ENCODE assay signal across 10 cellular contexts in genomic region chr21:34795152-34796141, GRCh38.
DNase-seq lines count a peak whose midpoint lies in the region; ATAC-seq and TF ChIP-seq lines count a peak whose summit lies in the region.
"Had no signal": no experiment of that assay in that cellular context is flagged by ENCODE, and none has a peak within 500 bp of the region (broad histone marks: within the 10 kb centered on the region; RNA-seq: fewer than 3 reads in every experiment).

No MANE protein-coding gene starts in this region.

- CTCF ChIA-PET in activated naive CD4-positive, alpha-beta T cell treated with anti-CD3 and anti-CD28 coated beads for 36 hours (lab: Charles Lee), result no interaction called here

- H3K9me3 ChIP-seq in right lobe of liver (no peaks in the 10 kb centered on the region), upper lobe of right lung (no peaks in the 10 kb centered on the region)

- peak; percentile 20 for TF ChIP-seq CTCF in brain microvascular endothelial cell (IDR thresholded peaks at IDR 0.05; ENCODE audit: low read depth, low read length, missing control alignments)
- TF ChIP-seq CTCF in right lobe of liver (IDR thresholded peaks at IDR 0.05), result peak in 3 of 4 donors; percentile 18 to 34 (median 27)
- TF ChIP-seq CTCF in upper lobe of right lung (IDR thresholded peaks at IDR 0.05), result no peak

- H3K36me3 ChIP-seq in brain microvascular endothelial cell (replicated peaks) (peaks cover 79% of the 10 kb centered on the region), right lobe of liver (peaks cover 0 to 3% (median 0%) of the 10 kb centered on the region in 4 donors), upper lobe of right lung (peaks cover 77% of the 10 kb centered on the region)

- H3K36me3 Mint-ChIP-seq in activated naive CD4-positive, alpha-beta T cell treated with anti-CD3 and anti-CD28 coated beads for 36 hours (ENCODE audit: low read depth), result peaks cover 51% of the 10 kb centered on the region

- H3K27ac ChIP-seq in brain microvascular endothelial cell, result peak overlapping the region; percentile 65
- peak overlapping the region; percentile 45 to 85 (median 75) for H3K27ac ChIP-seq in right lobe of liver
- peak overlapping the region; percentile 52 for H3K27ac ChIP-seq in upper lobe of right lung
- H3K27ac ChIP-seq: parathyroid adenoma had no signal

- in situ Hi-C loops in brain microvascular endothelial cell (cut with HindIII; ENCODE audit: low pct_ligation_motif_present, low sequenced_read_pairs), result no loop called here

- H3K4me1 ChIP-seq in right lobe of liver (peaks cover 0 to 54% (median 8%) of the 10 kb centered on the region in 4 donors), upper lobe of right lung (peaks cover 15% of the 10 kb centered on the region)
- H3K4me1 ChIP-seq: parathyroid adenoma had no signal

- H3K27me3 ChIP-seq in brain microvascular endothelial cell (replicated peaks), result no peaks in the 10 kb centered on the region
- no peaks in the 10 kb centered on the region for H3K27me3 ChIP-seq in right lobe of liver
- no peaks in the 10 kb centered on the region for H3K27me3 ChIP-seq in upper lobe of right lung

- no peaks in the 10 kb centered on the region for H3K4me1 Mint-ChIP-seq in activated naive CD4-positive, alpha-beta T cell treated with anti-CD3 and anti-CD28 coated beads for 36 hours (ENCODE audit: low read depth)
- H3K4me1 Mint-ChIP-seq: CD8-positive, alpha-beta memory T cell had no signal

- no peaks in the 10 kb centered on the region for H3K27me3 Mint-ChIP-seq in activated naive CD4-positive, alpha-beta T cell treated with anti-CD3 and anti-CD28 coated beads for 36 hours (ENCODE audit: low read depth)
- H3K27me3 Mint-ChIP-seq: CD8-positive, alpha-beta memory T cell had no signal

- DNase-seq in activated naive CD4-positive, alpha-beta T cell treated with anti-CD3 and anti-CD28 coated beads for 36 hours, result no peak
- no peak for DNase-seq in activated naive CD4-positive, alpha-beta T cell (lab: John Stamatoyannopoulos, UW)
- DNase-seq in brain microvascular endothelial cell (no peak), right lobe of liver (peak; percentile 54 to 70 (median 69)), upper lobe of right lung (no peak), NCI-H446 treated with DMSO at 0.1 percent for 48 hours (lab: John Stamatoyannopoulos, UW) (no peak)
- DNase-seq: CD8-positive, alpha-beta memory T cell had no signal

- H3K4me3 ChIP-seq in brain microvascular endothelial cell (ENCODE audit: low read depth, low read length) (no peak overlapping the region), right lobe of liver (peak overlapping the region in 1 of 3 donors; percentile 4), upper lobe of right lung (no peak overlapping the region)

- no peak overlapping the region for H3K4me3 Mint-ChIP-seq in activated naive CD4-positive, alpha-beta T cell treated with anti-CD3 and anti-CD28 coated beads for 36 hours
- H3K4me3 Mint-ChIP-seq: CD8-positive, alpha-beta memory T cell had no signal

- intact Hi-C loops in activated naive CD4-positive, alpha-beta T cell treated with anti-CD3 and anti-CD28 coated beads for 36 hours (cut with micrococcal nuclease), result no loop called here
- intact Hi-C loops in right lobe of liver (cut with DNase I), result loop anchor here in 1 of 2 donors (5.0 kb wide), 1 partner anchor 92 kb away; no protein-coding TSS in a partner anchor
- intact Hi-C loops in upper lobe of right lung (cut with DNase I), result no loop called here

- H3K9me3 Mint-ChIP-seq in activated naive CD4-positive, alpha-beta T cell treated with anti-CD3 and anti-CD28 coated beads for 36 hours, result no peaks in the 10 kb centered on the region
- H3K9me3 Mint-ChIP-seq: CD8-positive, alpha-beta memory T cell had no signal

- ATAC-seq in right lobe of liver (peak; percentile 74 to 83 (median 82)), upper lobe of right lung (peak; percentile 55), GM18505 (IDR thresholded peaks at IDR 0.05; ENCODE audit: unreplicated experiment) (no peak), GM19023 (IDR thresholded peaks at IDR 0.05; ENCODE audit: unreplicated experiment) (no peak)

- WGBS in right lobe of liver (ENCODE audit: insufficient coverage, low coverage, low lambda C conversion rate, missing lambda C conversion rate), result 17% methylated on average over 12 of the region's 12 CpGs

- peak overlapping the region; percentile 48 for H3K27ac Mint-ChIP-seq in activated naive CD4-positive, alpha-beta T cell treated with anti-CD3 and anti-CD28 coated beads for 36 hours

- TF ChIP-seq POLR2A in right lobe of liver (IDR thresholded peaks at IDR 0.05) (peak; percentile 68), GM18505 (IDR thresholded peaks at IDR 0.05; ENCODE audit: borderline replicate concordance, extremely low read depth, insufficient read depth, insufficient read length) (no peak)

Comparison
In these comparisons a context has a peak if more than half of its experiments do, and no peak if none do; other contexts are left out.
1. DNase-seq: peak in right lobe of liver (3 of 3); none in activated naive CD4-positive, alpha-beta T cell treated with anti-CD3 and anti-CD28 coated beads for 36 hours (single experiment), activated naive CD4-positive, alpha-beta T cell (0 of 4), brain microvascular endothelial cell (single experiment), upper lobe of right lung (single experiment) and NCI-H446 treated with DMSO at 0.1 percent for 48 hours (single experiment).
2. ATAC-seq: peak in right lobe of liver (4 of 4) and upper lobe of right lung (single experiment); none in GM18505 (single experiment) and GM19023 (single experiment).
3. Peak in every context shown above with its lines, with median percentiles within 50 percentile points of each other: H3K27ac ChIP-seq.